18 cellular contexts compared by ENCODE assay signal in genomic region chr2:111640480-111640879, GRCh38.
"Had no signal": no experiment of that assay in that cellular context is flagged by ENCODE, and none has a peak within 500 bp of the region (broad histone marks: within the 10 kb centered on the region; RNA-seq: fewer than 3 reads in every experiment).

No MANE protein-coding gene starts in this region.

- H3K4me3 ChIP-seq: ascending aorta, cardiac muscle cell, left ventricle myocardium inferior, prostate gland, right lobe of liver, spleen, upper lobe of left lung had no signal

- H3K4me3 Mint-ChIP-seq: activated CD8-positive, alpha-beta T cell treated with anti-CD3 and anti-CD28 coated beads for 36 hours; activated T-helper 1 cell treated with anti-CD3 and anti-CD28 coated beads, Interleukin-12 subunit alpha, Interleukin-12 subunit beta, Interleukin-2, Interleukin-4 antibody, amounts not matched to agents 30 ng/mL and 10 ng/mL and 1 ng/mL, durations not matched to agents 14 hours and 24 hours and 36 hours; nephron progenitor cell; stimulated activated naive B cell treated with anti-CD40 and anti-IgM and Interleukin-4, amounts not matched to agents 10 μg/mL and 1 μg/mL and 100 μg/mL, for 72 hours had no signal

- H3K4me1 ChIP-seq: ascending aorta, left ventricle myocardium inferior, prostate gland, right lobe of liver had no signal

- DNase-seq: activated CD4-positive, alpha-beta T cell treated with anti-CD3 and anti-CD28 coated beads for 4 hours; activated CD8-positive, alpha-beta T cell treated with anti-CD3 and anti-CD28 coated beads for 36 hours; activated naive CD4-positive, alpha-beta T cell; kidney; left ventricle myocardium inferior; mesendoderm; nephron progenitor cell; right lobe of liver; spleen; stimulated activated CD4-positive, alpha-beta T cell treated with anti-CD3 and anti-CD28 coated beads, Interleukin-1b, Interleukin-23, amount 100 ng/mL, for 48 hours; stimulated activated naive B cell treated with anti-CD40 and anti-IgM and Interleukin-4, amounts not matched to agents 10 μg/mL and 1 μg/mL and 100 μg/mL, for 72 hours; T1000; upper lobe of left lung had no signal

- H3K4me1 Mint-ChIP-seq: nephron progenitor cell had no signal

- H3K36me3 ChIP-seq: ascending aorta, cardiac muscle cell, left ventricle myocardium inferior, prostate gland, right lobe of liver, spleen, upper lobe of left lung had no signal

- FAIRE-seq: colon, kidney had no signal

- H3K27ac ChIP-seq: ascending aorta, cardiac muscle cell, left ventricle myocardium inferior, prostate gland, right lobe of liver, spleen had no signal

- H3K27me3 ChIP-seq: ascending aorta, cardiac muscle cell, right lobe of liver, spleen, upper lobe of left lung had no signal

- H3K9me3 ChIP-seq: ascending aorta, left ventricle myocardium inferior, prostate gland, right lobe of liver had no signal

- H3K27ac Mint-ChIP-seq: activated T-helper 1 cell treated with anti-CD3 and anti-CD28 coated beads, Interleukin-12 subunit alpha, Interleukin-12 subunit beta, Interleukin-2, Interleukin-4 antibody, amounts not matched to agents 30 ng/mL and 10 ng/mL and 1 ng/mL, durations not matched to agents 14 hours and 24 hours and 36 hours; nephron progenitor cell; stimulated activated naive B cell treated with anti-CD40 and anti-IgM and Interleukin-4, amounts not matched to agents 10 μg/mL and 1 μg/mL and 100 μg/mL, for 72 hours had no signal
